Comparison of ENCODE assay signal across 1 cellular context in genomic region chr21:37267269-37268185, GRCh38.
TF ChIP-seq lines count a peak whose summit lies in the region.

Gene VPS26C, minus strand, starts transcription at chr21:37267334. Its CDS starts 40 bp downstream, at chr21:37267294.

TF ChIP-seq in K562, 482 proteins besides CTCF, POLR2A, EP300 and RAD21 (continued from another document and continues in another):
- TF ChIP-seq RERE (CRISPR knock-in tag; IDR thresholded peaks at IDR 0.05; ENCODE audit: borderline replicate concordance) (no peak), THRA (IDR thresholded peaks at IDR 0.05) (no peak), NR4A1 (CRISPR knock-in tag; IDR thresholded peaks at IDR 0.05) (no peak; the same call in 1 of the 2 replicates), NR4A1 (tag; IDR thresholded peaks at IDR 0.05) (peak; percentile 86), CREB3 (tag; conservative IDR thresholded peaks at IDR 0.05; ENCODE audit: low read depth) (no peak; the same call in 1 of the 2 replicates), DACH1 (IDR thresholded peaks at IDR 0.05; ENCODE audit: partially characterized antibody) (peak; percentile 86), RB1 (IDR thresholded peaks at IDR 0.05; ENCODE audit: low read depth) (peak; percentile 39; the same call in 1 of the 2 replicates), MTA1 (IDR thresholded peaks at IDR 0.05; ENCODE audit: borderline replicate concordance) (no peak; the same call in 1 of the 2 replicates), HOXB6 (CRISPR knock-in tag; IDR thresholded peaks at IDR 0.05; ENCODE audit: borderline replicate concordance) (no peak), POLR3A (IDR thresholded peaks at IDR 0.05; ENCODE audit: borderline replicate concordance, extremely low read depth, insufficient read depth, insufficient read length) (no peak), ZBTB5 (IDR thresholded peaks at IDR 0.05) (no peak), ZNF3 (CRISPR knock-in tag; IDR thresholded peaks at IDR 0.05) (no peak), CBFA2T3 (IDR thresholded peaks at IDR 0.05) (peak; percentile 36), SRSF7 (optimal IDR thresholded peaks at IDR 0.05; ENCODE audit: low read depth, low read length) (no peak), EWSR1 (IDR thresholded peaks at IDR 0.05; ENCODE audit: borderline replicate concordance, low read depth, partially characterized antibody) (no peak), PHF20 (IDR thresholded peaks at IDR 0.05; ENCODE audit: partially characterized antibody) (peak; percentile 58), ARID3B (CRISPR knock-in tag; IDR thresholded peaks at IDR 0.05; ENCODE audit: borderline replicate concordance) (peak; percentile 80; the same call in 1 of the 2 replicates), GMEB1 (CRISPR knock-in tag; IDR thresholded peaks at IDR 0.05) (peak; percentile 86), ZNF707 (CRISPR knock-in tag; conservative IDR thresholded peaks at IDR 0.05) (no peak), MIER1 (IDR thresholded peaks at IDR 0.05; ENCODE audit: low read depth) (no peak), MGA (IDR thresholded peaks at IDR 0.05) (peak; percentile 91), CSDE1 (IDR thresholded peaks at IDR 0.05) (no peak), HLTF (IDR thresholded peaks at IDR 0.05) (no peak), ZZZ3 (IDR thresholded peaks at IDR 0.05) (no peak), RFX7 (CRISPR knock-in tag; IDR thresholded peaks at IDR 0.05) (no peak), NR2F6 (CRISPR knock-in tag; IDR thresholded peaks at IDR 0.05) (no peak), ZNF717 (CRISPR knock-in tag; IDR thresholded peaks at IDR 0.05) (no peak), KLF1 (tag; IDR thresholded peaks at IDR 0.05) (peak; percentile 87), RFX5 (IDR thresholded peaks at IDR 0.05; ENCODE audit: low read depth, low read length) (no peak), CXXC5 (CRISPR knock-in tag; IDR thresholded peaks at IDR 0.05) (peak; percentile 97), ZNF23 (CRISPR knock-in tag; IDR thresholded peaks at IDR 0.05) (no peak), ZNF263 (CRISPR knock-in tag; IDR thresholded peaks at IDR 0.05; ENCODE audit: borderline replicate concordance) (no peak; the same call in 1 of the 2 replicates), SNRNP70 (optimal IDR thresholded peaks at IDR 0.05; ENCODE audit: low read depth, low read length) (no peak), LCOR (CRISPR knock-in tag; IDR thresholded peaks at IDR 0.05) (peak; percentile 12; the same call in 1 of the 2 replicates)
